Comparison of ENCODE assay signal across 11 cellular contexts in the genomic region with DNA sequence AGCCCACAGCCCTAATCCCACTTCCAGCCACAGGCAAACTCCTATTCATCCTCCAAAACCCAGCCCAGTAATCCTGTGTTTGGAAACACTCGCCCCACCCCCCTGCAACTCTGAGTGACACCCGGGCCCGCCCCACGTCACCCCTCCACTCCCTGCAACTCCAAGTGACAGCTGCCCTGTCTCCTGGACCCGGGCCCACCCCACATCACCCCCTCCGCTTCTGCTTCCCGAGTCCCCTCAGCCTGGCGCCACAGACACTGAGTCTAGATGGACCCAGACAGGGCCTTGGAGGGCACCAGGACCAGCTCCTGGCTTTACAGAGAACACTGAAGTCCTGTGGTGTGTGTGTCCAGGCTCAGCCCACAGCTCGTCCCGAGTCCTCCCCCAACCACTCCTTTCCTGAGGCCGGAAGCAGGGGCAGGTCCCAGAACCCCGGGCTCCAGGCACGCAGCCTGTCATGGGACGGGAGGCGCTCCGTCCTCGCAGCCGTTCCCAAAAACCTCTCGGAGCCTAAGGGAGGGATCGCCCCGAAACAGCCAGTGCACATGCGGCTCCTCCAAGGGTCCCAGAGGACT. TPM values are rescaled to one million over a fixed set of nuclear protein-coding genes. Genes with fewer than 3 reads are reported as not detected.
A peak's percentile ranks its signal among the peaks of the same experiment; 100 is the strongest.
DNase-seq lines count a peak whose midpoint lies in the region; ATAC-seq and TF ChIP-seq lines count a peak whose summit lies in the region.
"Had no signal": no experiment of that assay in that cellular context is flagged by ENCODE, and none has a peak within 500 bp of the region (broad histone marks: within the 10 kb centered on the region; RNA-seq: fewer than 3 reads in every experiment).

No MANE protein-coding gene starts in this region.

- peaks cover 0 to 21% of the 10 kb centered on the region in 2 donors for H3K36me3 ChIP-seq in left lung
- H3K36me3 ChIP-seq: SJCRH30 had no signal

- no peak overlapping the region for H3K4me3 ChIP-seq in HL-60 (replicated peaks; ENCODE audit: insufficient read depth, low read length)
- peak overlapping the region; percentile 5 for H3K4me3 ChIP-seq in choroid plexus epithelial cell (ENCODE audit: low read depth, low read length)
- peak overlapping the region in 1 of 2 donors; percentile 21 for H3K4me3 ChIP-seq in left lung
- H3K4me3 ChIP-seq: SJCRH30 had no signal

- DNase-seq in HL-60 (ENCODE audit: low read depth in 1 of 2, low spot score in 1 of 2) (no peak), choroid plexus epithelial cell (ENCODE audit: low read depth) (peak; percentile 30), left lung (no peak), SIG-M5 (lab: John Stamatoyannopoulos, UW) (no peak), NCI-H446 treated with DMSO at 0.1 percent for 48 hours (lab: John Stamatoyannopoulos, UW) (no peak)
- DNase-seq in stimulated activated effector memory CD8-positive, alpha-beta T cell treated with anti-CD3 and anti-CD28 coated beads, Interleukin-12 subunit alpha, Interleukin-12 subunit beta, amount 100 ng/mL, for 72 hours (ENCODE audit: low spot score in 2 of 2), result no peak
- no peak for DNase-seq in effector CD8-positive, alpha-beta T cell (lab: John Stamatoyannopoulos, UW)
- no peak for DNase-seq in activated effector memory CD4-positive, alpha-beta T cell treated with Interleukin-2 at 50 U/mL for 16 hours
- DNase-seq: erythroblast, NCI-H510A, SJCRH30 had no signal

- H3K4me3 Mint-ChIP-seq in stimulated activated effector memory CD8-positive, alpha-beta T cell treated with anti-CD3 and anti-CD28 coated beads, Interleukin-12 subunit alpha, Interleukin-12 subunit beta, amount 100 ng/mL, for 72 hours, result no peak overlapping the region

- H3K27me3 ChIP-seq in HL-60 (ENCODE audit: insufficient read depth, poor library complexity, severe bottlenecking) (no peaks in the 10 kb centered on the region), left lung (no peaks in the 10 kb centered on the region)
- H3K27me3 ChIP-seq: SJCRH30 had no signal

- intact Hi-C loops in left lung (cut with DNase I), result no loop called here

- TF ChIP-seq CTCF in HL-60 (IDR thresholded peaks at IDR 0.05; ENCODE audit: insufficient read depth, low read length), result no peak
- no peak for TF ChIP-seq CTCF in choroid plexus epithelial cell (conservative IDR thresholded peaks at IDR 0.05; ENCODE audit: low read depth, low read length)
- no peak for TF ChIP-seq CTCF in left lung (IDR thresholded peaks at IDR 0.05)

- no peak for ATAC-seq in left lung
- no peak for ATAC-seq in stimulated activated effector memory CD8-positive, alpha-beta T cell treated with anti-CD3 and anti-CD28 coated beads, Interleukin-12 subunit alpha, Interleukin-12 subunit beta, amount 100 ng/mL, for 72 hours

- H3K9me3 Mint-ChIP-seq in stimulated activated effector memory CD8-positive, alpha-beta T cell treated with anti-CD3 and anti-CD28 coated beads, Interleukin-12 subunit alpha, Interleukin-12 subunit beta, amount 100 ng/mL, for 72 hours, result no peaks in the 10 kb centered on the region

- H3K27ac Mint-ChIP-seq in stimulated activated effector memory CD8-positive, alpha-beta T cell treated with anti-CD3 and anti-CD28 coated beads, Interleukin-12 subunit alpha, Interleukin-12 subunit beta, amount 100 ng/mL, for 72 hours, result peak overlapping the region; percentile 75

- H3K4me1 Mint-ChIP-seq in stimulated activated effector memory CD8-positive, alpha-beta T cell treated with anti-CD3 and anti-CD28 coated beads, Interleukin-12 subunit alpha, Interleukin-12 subunit beta, amount 100 ng/mL, for 72 hours, result peaks cover 50% of the 10 kb centered on the region

- peak overlapping the region; percentile 34; the same call in 1 of the 2 replicates for H3K27ac ChIP-seq in HL-60 (replicated peaks)
- peak overlapping the region; percentile 26 to 67 for H3K27ac ChIP-seq in left lung
- H3K27ac ChIP-seq: SJCRH30 had no signal

- H3K36me3 Mint-ChIP-seq in stimulated activated effector memory CD8-positive, alpha-beta T cell treated with anti-CD3 and anti-CD28 coated beads, Interleukin-12 subunit alpha, Interleukin-12 subunit beta, amount 100 ng/mL, for 72 hours, result peaks cover 51% of the 10 kb centered on the region

- H3K4me1 ChIP-seq in left lung, result peaks cover 0 to 82% of the 10 kb centered on the region in 2 donors
- H3K4me1 ChIP-seq: SJCRH30 had no signal

- no peaks in the 10 kb centered on the region for H3K9me3 ChIP-seq in left lung
- H3K9me3 ChIP-seq: SJCRH30 had no signal

RNA-seq across cellular contexts. Expression of a gene that starts 7.7 kb away (rescaled TPM):
- 10 to 100 TPM; 20.3 to 30.8 TPM for total RNA-seq in left lung

RNA-seq across cellular contexts. Expression of a gene that starts 22.8 kb away (rescaled TPM):
- total RNA-seq in left lung, result 10 to 100 TPM; 18.5 to 28.8 TPM

RNA-seq across cellular contexts. Expression of a gene that starts 28.6 kb away (rescaled TPM):
- 1 to 10 TPM; 1.9 to 2.5 TPM for total RNA-seq in left lung

RNA-seq across cellular contexts. Expression of a gene that starts 44.7 kb away (rescaled TPM):
- total RNA-seq in left lung, result 10 to 100 TPM; 70.2 to 72.7 TPM
